Comparison of ENCODE assay signal across 8 cellular contexts in the genomic region with DNA sequence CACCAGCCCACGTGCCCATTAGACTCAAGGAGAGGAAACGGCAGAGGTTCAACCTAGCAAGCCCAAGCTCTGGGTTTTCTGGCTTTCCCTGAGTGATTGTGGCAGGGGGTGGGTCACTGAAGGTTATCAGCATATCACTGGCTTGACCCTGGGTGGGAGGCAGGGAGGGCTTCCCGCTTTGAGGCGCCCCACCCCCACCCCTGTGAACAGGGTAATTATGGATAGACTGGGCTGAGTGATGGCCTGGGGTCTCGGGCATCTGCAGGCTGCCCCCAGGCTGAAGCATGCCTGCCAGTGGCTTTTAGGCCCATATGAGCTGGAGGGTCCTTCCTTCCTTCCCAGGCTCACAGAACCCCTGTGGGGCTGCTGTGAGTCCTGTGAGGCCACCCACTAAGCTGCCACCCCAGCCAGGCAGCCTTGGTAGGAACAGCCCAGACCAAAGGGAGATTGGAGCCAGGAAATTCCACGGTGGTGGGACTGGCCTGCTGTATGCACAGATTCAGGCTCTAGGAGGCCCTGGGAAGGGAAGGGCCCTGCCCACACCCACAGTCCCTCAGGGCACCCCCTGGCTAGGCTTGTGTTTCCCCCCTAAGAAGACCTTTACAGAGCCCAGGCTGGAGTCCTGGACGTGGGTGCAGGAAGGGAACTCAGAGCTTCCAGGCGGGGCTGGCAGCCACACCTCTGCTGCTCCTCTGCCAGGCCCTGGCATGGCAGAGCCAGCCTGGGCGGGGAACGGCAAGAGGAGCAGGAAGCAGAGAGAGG. TPM values are rescaled to one million over a fixed set of nuclear protein-coding genes. Genes with fewer than 3 reads are reported as not detected.
DNase-seq lines count a peak whose midpoint lies in the region; ATAC-seq and TF ChIP-seq lines count a peak whose summit lies in the region.

No MANE protein-coding gene starts in this region.

- H3K27me3 Mint-ChIP-seq in osteocyte (ENCODE audit: unreplicated experiment), result no peaks in the 10 kb centered on the region

- H3K36me3 ChIP-seq in PC-9 (ENCODE audit: low read depth), result no peaks in the 10 kb centered on the region
- no peaks in the 10 kb centered on the region for H3K36me3 ChIP-seq in esophagus (ENCODE audit: control insufficient read depth in 2 of 2, insufficient read depth in 2 of 2, low read length in 1 of 2)
- no peaks in the 10 kb centered on the region for H3K36me3 ChIP-seq in osteoblast (ENCODE audit: insufficient read depth, low read length)

- H3K4me3 ChIP-seq in PC-9 (peak overlapping the region; percentile 29; the same call in 1 of the 2 replicates), esophagus (ENCODE audit: low read depth in 1 of 2, low read length in 2 of 2) (no peak overlapping the region), osteoblast (ENCODE audit: insufficient read depth, low read length) (no peak overlapping the region)

- BruUV-seq in PC-9 (replicated peaks; lab: Mats Ljungman, UMichigan), result no TSS peak

- H3K27me3 ChIP-seq in PC-9 (ENCODE audit: insufficient read depth, low read depth) (no peaks in the 10 kb centered on the region), esophagus (ENCODE audit: control insufficient read depth in 1 of 2, insufficient read depth in 2 of 2, low read length in 2 of 2) (no peaks in the 10 kb centered on the region), osteoblast (ENCODE audit: insufficient read depth, low read length) (no peaks in the 10 kb centered on the region)

- 43 to 48% methylated on average over 10 of the region's 10 CpGs for WGBS in esophagus, 2 donors

- DNase-seq in EH (ENCODE audit: low read depth) (peak; percentile 85), PC-9 (peak in 1 of 2 experiments; percentile 95), osteoblast (ENCODE audit: insufficient read length, low spot score, missing footprints) (peak; percentile 82), osteocyte (ENCODE audit: extremely low spot score, unreplicated experiment) (no peak), NCI-H2029 (lab: John Stamatoyannopoulos, UW) (no peak)

- no peaks in the 10 kb centered on the region for H3K4me1 Mint-ChIP-seq in osteocyte (ENCODE audit: unreplicated experiment)

- no peaks in the 10 kb centered on the region for H3K9me2 ChIP-seq in PC-9 (ENCODE audit: insufficient read depth)

- peak overlapping the region; percentile 76 for H2AFZ ChIP-seq in PC-9
- H2AFZ ChIP-seq in osteoblast (ENCODE audit: low read length), result peak overlapping the region; percentile 59

- intact Hi-C loops in PC-9 (cut with micrococcal nuclease; ENCODE audit: unreplicated experiment), result no loop called here

- H3K4me2 ChIP-seq in PC-9, result peak overlapping the region; percentile 76
- H3K4me2 ChIP-seq in osteoblast (ENCODE audit: insufficient read depth, low read length), result peak overlapping the region; percentile 24

- no peaks in the 10 kb centered on the region for H3K36me3 Mint-ChIP-seq in osteocyte (ENCODE audit: unreplicated experiment)

- no peaks in the 10 kb centered on the region for H3K9me3 ChIP-seq in PC-9 (ENCODE audit: insufficient read depth, low read depth)
- no peaks in the 10 kb centered on the region for H3K9me3 ChIP-seq in esophagus (ENCODE audit: control insufficient read depth in 2 of 2, insufficient read depth in 1 of 2, low read depth in 1 of 2, low read length in 1 of 2)
- H3K9me3 ChIP-seq in osteoblast (ENCODE audit: low read depth, low read length), result no peaks in the 10 kb centered on the region

- H3K79me2 ChIP-seq in PC-9 (ENCODE audit: low read depth), result no peaks in the 10 kb centered on the region
- no peaks in the 10 kb centered on the region for H3K79me2 ChIP-seq in osteoblast (ENCODE audit: insufficient read depth, low read length)

- no peaks in the 10 kb centered on the region for H4K20me1 ChIP-seq in PC-9 (ENCODE audit: insufficient read depth)
- no peaks in the 10 kb centered on the region for H4K20me1 ChIP-seq in osteoblast (ENCODE audit: insufficient read depth, low read length)

- H3K27ac Mint-ChIP-seq in osteocyte (ENCODE audit: unreplicated experiment), result no peak overlapping the region

- H3K27ac ChIP-seq in PC-9, result peak overlapping the region; percentile 87
- peak overlapping the region; percentile 81 to 85 for H3K27ac ChIP-seq in esophagus (ENCODE audit: low read depth in 2 of 2, low read length in 1 of 2)
- peak overlapping the region; percentile 67 for H3K27ac ChIP-seq in osteoblast (ENCODE audit: low read depth, low read length)

- H3K4me3 Mint-ChIP-seq in osteocyte (ENCODE audit: unreplicated experiment), result no peak overlapping the region

- H3K9me3 Mint-ChIP-seq in osteocyte (ENCODE audit: unreplicated experiment), result no peaks in the 10 kb centered on the region

- H3F3A ChIP-seq in PC-9 (ENCODE audit: insufficient read depth, low read depth), result peaks cover 48% of the 10 kb centered on the region

- TF ChIP-seq CTCF in PC-9 (conservative IDR thresholded peaks at IDR 0.05), result no peak
- TF ChIP-seq CTCF in osteoblast (IDR thresholded peaks at IDR 0.05; ENCODE audit: extremely low read depth, low read depth, low read length), result no peak
- TF ChIP-seq CTCF in osteocyte (IDR thresholded peaks at IDR 0.05), result no peak

- ATAC-seq in GM18517 (IDR thresholded peaks at IDR 0.05; ENCODE audit: unreplicated experiment), result no peak
- ATAC-seq in HG02588 (IDR thresholded peaks at IDR 0.05; ENCODE audit: unreplicated experiment), result no peak

- POLR2A ChIA-PET in PC-9 (lab: Charles Lee; ENCODE audit: unreplicated experiment), result interaction anchor here (0.5 to 1.1 kb wide), 4 partner anchors 16 to 1219 kb away, joined by 5 to 9 read pairs (median 7); no protein-coding TSS in a partner anchor

- CTCF ChIA-PET in PC-9 (lab: Charles Lee), result interaction anchor here (1.6 kb wide), 1 partner anchor 22 kb away, joined by 6 read pairs; no protein-coding TSS in a partner anchor

- H3K4me1 ChIP-seq in PC-9 (replicated peaks; ENCODE audit: insufficient read depth) (peaks cover 39% of the 10 kb centered on the region), esophagus (ENCODE audit: control insufficient read depth in 2 of 2, insufficient read depth in 2 of 2, low read length in 1 of 2) (peaks cover 11 to 19% of the 10 kb centered on the region in 2 donors), osteoblast (ENCODE audit: insufficient read depth, low read length) (peaks cover 30% of the 10 kb centered on the region)

RNA-seq across cellular contexts. Expression of a gene that starts 33.2 kb away (rescaled TPM):
- 33.1 and 53.6 TPM in 2 replicates for total RNA-seq in PC-9 (2021)
- polyA plus RNA-seq in esophagus, result 1 to 10 TPM; 3.1 to 6.2 TPM
- total RNA-seq in osteoblast, result not detected in 2 replicates
- total RNA-seq in osteocyte, result 2.5 and 3.4 TPM in 2 replicates

RNA-seq across cellular contexts. Expression of a gene that starts 55.6 kb away (rescaled TPM):
- 1.9 and 3.3 TPM in 2 replicates for total RNA-seq in PC-9 (2021)
- polyA plus RNA-seq in esophagus, result 1 to 10 TPM; 1.2 to 2.1 TPM
- under 0.01 TPM in 2 replicates for total RNA-seq in osteoblast
- total RNA-seq in osteocyte, result 10.3 and 12.5 TPM in 2 replicates

RNA-seq across cellular contexts. Expression of a gene that starts 57.5 kb away (rescaled TPM):
- total RNA-seq in PC-9 (2021), result 2.9 and 3.1 TPM in 2 replicates
- under 1 TPM; 0.06 to 0.10 TPM for polyA plus RNA-seq in esophagus
- under 0.01 and 0.36 TPM in 2 replicates for total RNA-seq in osteoblast
- total RNA-seq in osteocyte, result not detected in 2 replicates

Comparison
In these comparisons a context has a peak if more than half of its experiments do, and no peak if none do; other contexts are left out.
1. DNase-seq: peak in EH (single experiment) and osteoblast (single experiment); none in osteocyte (single experiment) and NCI-H2029 (single experiment).
2. Peak in every context shown above with its lines, with median percentiles within 50 percentile points of each other: H3K27ac ChIP-seq.